ENCODE assay signal across 15 cellular contexts in genomic region chr1:11357291-11357690, GRCh38.
"Had no signal": no experiment of that assay in that cellular context is flagged by ENCODE, and none has a peak within 500 bp of the region (broad histone marks: within the 10 kb centered on the region; RNA-seq: fewer than 3 reads in every experiment).

No MANE protein-coding gene starts in this region.

- ATAC-seq: stimulated activated naive B cell treated with anti-CD40 and anti-IgM and Interleukin-4, amounts not matched to agents 10 μg/mL and 1 μg/mL and 100 μg/mL, for 72 hours; T-helper 17 cell had no signal

- H3K4me3 Mint-ChIP-seq: activated B cell treated with CpG ODN at 0.5 μM for 24 hours; activated CD4-positive, alpha-beta T cell treated with anti-CD3 and anti-CD28 coated beads, Interleukin-2, amount 10 ng/mL, durations not matched to agents 24 days and 14 days; activated naive CD8-positive, alpha-beta T cell; mesothelial cell of epicardium; stimulated activated naive B cell treated with anti-CD40 and anti-IgM and Interleukin-4, amounts not matched to agents 10 μg/mL and 1 μg/mL and 100 μg/mL, for 72 hours had no signal

- H3K27ac Mint-ChIP-seq: activated B cell treated with CpG ODN at 0.5 μM for 24 hours; activated CD4-positive, alpha-beta T cell treated with anti-CD3 and anti-CD28 coated beads, Interleukin-2, amount 10 ng/mL, durations not matched to agents 24 days and 14 days; activated naive CD8-positive, alpha-beta T cell; mesothelial cell of epicardium had no signal

- DNase-seq: activated B cell treated with CpG ODN at 0.5 μM for 24 hours; activated CD4-positive, alpha-beta T cell treated with anti-CD3 and anti-CD28 coated beads, Interleukin-2, amount 10 ng/mL, durations not matched to agents 24 days and 14 days; activated effector memory CD4-positive, alpha-beta T cell treated with Interleukin-2 at 50 U/mL for 16 hours; activated T-cell treated with anti-CD3 and anti-CD28 coated beads, Interleukin-2, amount 50 U/mL, for 1 hour; aorta; foreskin melanocyte; naive B cell; occipital lobe; sigmoid colon; stimulated activated CD4-positive, alpha-beta T cell treated with anti-CD3 and anti-CD28 coated beads, Interleukin-2, amount 100 ng/mL, for 24 hours; stimulated activated naive B cell treated with anti-CD40 and anti-IgM and Interleukin-4, amounts not matched to agents 10 μg/mL and 1 μg/mL and 100 μg/mL, for 72 hours; T-helper 17 cell; trophoblast cell had no signal

- H3K9me3 Mint-ChIP-seq: activated B cell treated with CpG ODN at 0.5 μM for 24 hours, mesothelial cell of epicardium had no signal

- H3K36me3 Mint-ChIP-seq: activated naive CD8-positive, alpha-beta T cell; mesothelial cell of epicardium; stimulated activated naive B cell treated with anti-CD40 and anti-IgM and Interleukin-4, amounts not matched to agents 10 μg/mL and 1 μg/mL and 100 μg/mL, for 72 hours had no signal
